ENCODE assay signal across 15 cellular contexts in genomic region chr6:113596477-113596876, GRCh38.
DNase-seq lines count a peak whose midpoint lies in the region; ATAC-seq and TF ChIP-seq lines count a peak whose summit lies in the region.
"Had no signal": no experiment of that assay in that cellular context is flagged by ENCODE, and none has a peak within 500 bp of the region (broad histone marks: within the 10 kb centered on the region; RNA-seq: fewer than 3 reads in every experiment).

No MANE protein-coding gene starts in this region.

- H3K9me3 Mint-ChIP-seq in neural progenitor cell = peaks cover 9% of the 10 kb centered on the region
- H3K9me3 Mint-ChIP-seq: central memory CD8-positive, alpha-beta T cell; stimulated activated naive CD8-positive, alpha-beta T cell treated with anti-CD3 and anti-CD28 coated beads, Interleukin-15, Interleukin-2, amounts not matched to agents 100 ng/mL and 50 ng/mL, for 24 hours had no signal

- H3K4me1 ChIP-seq in esophagus muscularis mucosa = peaks cover 13 to 26% (median 22%) of the 10 kb centered on the region in 4 donors
- peaks cover 39% of the 10 kb centered on the region for H3K4me1 ChIP-seq in neural progenitor cell
- H3K4me1 ChIP-seq in thoracic aorta (ENCODE audit: control insufficient read depth in 1 of 2, low read depth in 2 of 2) = peaks cover 0 to 17% of the 10 kb centered on the region in 2 donors

- H4K20me1 ChIP-seq in neural progenitor cell (ENCODE audit: low read depth) = no peaks in the 10 kb centered on the region

- H3K4me3 ChIP-seq in esophagus muscularis mucosa = no peak overlapping the region
- no peak overlapping the region for H3K4me3 ChIP-seq in neural progenitor cell
- H3K4me3 ChIP-seq in thoracic aorta = no peak overlapping the region

- no peaks in the 10 kb centered on the region for H3K27me3 Mint-ChIP-seq in neural progenitor cell (ENCODE audit: insufficient read depth, low read depth)
- H3K27me3 Mint-ChIP-seq: central memory CD8-positive, alpha-beta T cell; stimulated activated naive CD8-positive, alpha-beta T cell treated with anti-CD3 and anti-CD28 coated beads, Interleukin-15, Interleukin-2, amounts not matched to agents 100 ng/mL and 50 ng/mL, for 24 hours had no signal

- ATAC-seq in thoracic aorta (ENCODE audit: insufficient number of reproducible peaks, low FRiP score, low read depth) = no peak
- ATAC-seq in HG03139 (IDR thresholded peaks at IDR 0.05; ENCODE audit: unreplicated experiment) = no peak
- ATAC-seq: activated CD8-positive, alpha-beta T cell treated with anti-CD3 and anti-CD28 coated beads, Interleukin-2, amount 10 ng/mL, durations not matched to agents 7 days and 5 days; esophagus mucosa had no signal

- H3K27ac Mint-ChIP-seq in neural progenitor cell = peak overlapping the region; percentile 54
- H3K27ac Mint-ChIP-seq: activated CD8-positive, alpha-beta T cell treated with anti-CD3 and anti-CD28 coated beads, Interleukin-2, amount 10 ng/mL, durations not matched to agents 7 days and 5 days; CD4-positive, CD25-positive, alpha-beta regulatory T cell; stimulated activated naive CD8-positive, alpha-beta T cell treated with anti-CD3 and anti-CD28 coated beads, Interleukin-15, Interleukin-2, amounts not matched to agents 100 ng/mL and 50 ng/mL, for 24 hours had no signal

- TF ChIP-seq POLR2A in esophagus muscularis mucosa (IDR thresholded peaks at IDR 0.05; ENCODE audit: low read depth) = no peak

- intact Hi-C loops in esophagus muscularis mucosa (cut with DNase I) (no loop called here), posterior cingulate gyrus (cut with DNase I) (no loop called here)

- H3K36me3 ChIP-seq in esophagus muscularis mucosa = no peaks in the 10 kb centered on the region
- H3K36me3 ChIP-seq in neural progenitor cell = no peaks in the 10 kb centered on the region
- H3K36me3 ChIP-seq in thoracic aorta = no peaks in the 10 kb centered on the region

- no peak overlapping the region for H3K9ac ChIP-seq in neural progenitor cell

- H3K79me2 ChIP-seq in neural progenitor cell (ENCODE audit: low read depth) = no peaks in the 10 kb centered on the region

- H3F3A ChIP-seq in neural progenitor cell (ENCODE audit: low read depth) = peaks cover 12% of the 10 kb centered on the region

- no peak for TF ChIP-seq CTCF in esophagus muscularis mucosa (IDR thresholded peaks at IDR 0.05)
- no peak for TF ChIP-seq CTCF in neural progenitor cell (IDR thresholded peaks at IDR 0.05)
- no peak for TF ChIP-seq CTCF in thoracic aorta (IDR thresholded peaks at IDR 0.05)

- H3K4me1 Mint-ChIP-seq in neural progenitor cell = peaks cover 51% of the 10 kb centered on the region
- H3K4me1 Mint-ChIP-seq: CD4-positive, CD25-positive, alpha-beta regulatory T cell; central memory CD8-positive, alpha-beta T cell had no signal

- H3K9me3 ChIP-seq in esophagus muscularis mucosa (no peaks in the 10 kb centered on the region), neural progenitor cell (ENCODE audit: low read depth) (no peaks in the 10 kb centered on the region), thoracic aorta (no peaks in the 10 kb centered on the region)

- H3K27me3 ChIP-seq in esophagus muscularis mucosa = no peaks in the 10 kb centered on the region
- H3K27me3 ChIP-seq in neural progenitor cell = no peaks in the 10 kb centered on the region
- no peaks in the 10 kb centered on the region for H3K27me3 ChIP-seq in thoracic aorta (replicated peaks; ENCODE audit: insufficient read depth)

- peak overlapping the region; percentile 62 for H2AFZ ChIP-seq in neural progenitor cell (replicated peaks)

- peak overlapping the region; percentile 53 to 74 (median 56) for H3K27ac ChIP-seq in esophagus muscularis mucosa (replicated peaks in 1 of 4)
- H3K27ac ChIP-seq in neural progenitor cell = no peak overlapping the region
- peak overlapping the region; percentile 17 to 24 for H3K27ac ChIP-seq in thoracic aorta

- peak; percentile 65 for DNase-seq in DMS53 (lab: John Stamatoyannopoulos, UW)
- DNase-seq in DMS53 treated with DMSO at 0.1 percent for 48 hours (lab: John Stamatoyannopoulos, UW; ENCODE audit: unreplicated experiment) = no peak
- no peak for DNase-seq in esophagus muscularis mucosa (ENCODE audit: extremely low spot score)
- no peak for DNase-seq in neural progenitor cell (ENCODE audit: low spot score)
- no peak for DNase-seq in thoracic aorta (ENCODE audit: low spot score)
- DNase-seq in activated gamma-delta T cell treated with Interleukin-2 at 50 U/mL for 16 hours = no peak
- DNase-seq in posterior cingulate gyrus = no peak
- DNase-seq: 8988T; activated CD8-positive, alpha-beta T cell treated with anti-CD3 and anti-CD28 coated beads, Interleukin-2, amount 10 ng/mL, durations not matched to agents 7 days and 5 days; CD4-positive, CD25-positive, alpha-beta regulatory T cell; KBM-7 had no signal

- 19% methylated on average over 3 of the region's 3 CpGs for WGBS in esophagus muscularis mucosa

- no peak for TF ChIP-seq EP300 in esophagus muscularis mucosa (IDR thresholded peaks at IDR 0.05)

- H3K4me3 Mint-ChIP-seq in neural progenitor cell = no peak overlapping the region
- H3K4me3 Mint-ChIP-seq: activated CD8-positive, alpha-beta T cell treated with anti-CD3 and anti-CD28 coated beads, Interleukin-2, amount 10 ng/mL, durations not matched to agents 7 days and 5 days; CD4-positive, CD25-positive, alpha-beta regulatory T cell; central memory CD8-positive, alpha-beta T cell; stimulated activated naive CD8-positive, alpha-beta T cell treated with anti-CD3 and anti-CD28 coated beads, Interleukin-15, Interleukin-2, amounts not matched to agents 100 ng/mL and 50 ng/mL, for 24 hours had no signal

- H3K36me3 Mint-ChIP-seq in neural progenitor cell = peaks cover 5% of the 10 kb centered on the region
- H3K36me3 Mint-ChIP-seq: CD4-positive, CD25-positive, alpha-beta regulatory T cell had no signal

- H3K4me2 ChIP-seq in neural progenitor cell = peak overlapping the region; percentile 43
